8 cellular contexts compared by ENCODE assay signal in genomic region chr5:59007460-59008063, GRCh38.
DNase-seq lines count a peak whose midpoint lies in the region; ATAC-seq and TF ChIP-seq lines count a peak whose summit lies in the region.

No MANE protein-coding gene starts in this region.

- H3K9me3 Mint-ChIP-seq in activated CD4-positive, alpha-beta T cell treated with anti-CD3 and anti-CD28 coated beads, Interleukin-2, amount 10 ng/mL, durations not matched to agents 24 days and 14 days: peaks cover 4% of the 10 kb centered on the region

- TF ChIP-seq CTCF in parathyroid adenoma (IDR thresholded peaks at IDR 0.05) (peak; percentile 47), mucosa of descending colon (IDR thresholded peaks at IDR 0.05) (no peak)

- intact Hi-C loops in mucosa of descending colon (cut with DNase I, micrococcal nuclease): no loop called here
- intact Hi-C loops in activated CD4-positive, alpha-beta T cell treated with anti-CD3 and anti-CD28 coated beads, Interleukin-2, amount 10 ng/mL, durations not matched to agents 24 days and 14 days (cut with micrococcal nuclease): loop anchor here (1.0 to 5.0 kb wide), 4 partner anchors 15 to 135 kb away; no protein-coding TSS in a partner anchor

- H3K4me1 Mint-ChIP-seq in activated CD4-positive, alpha-beta T cell treated with anti-CD3 and anti-CD28 coated beads, Interleukin-2, amount 10 ng/mL, durations not matched to agents 24 days and 14 days: peaks cover 55% of the 10 kb centered on the region

- no peaks in the 10 kb centered on the region for H3K36me3 ChIP-seq in parathyroid adenoma (ENCODE audit: control insufficient read depth, insufficient read depth, low read length)
- H3K36me3 ChIP-seq in mucosa of descending colon (ENCODE audit: low read depth): no peaks in the 10 kb centered on the region

- peaks cover 33% of the 10 kb centered on the region for H3K36me3 Mint-ChIP-seq in activated CD4-positive, alpha-beta T cell treated with anti-CD3 and anti-CD28 coated beads, Interleukin-2, amount 10 ng/mL, durations not matched to agents 24 days and 14 days (ENCODE audit: low read depth)

- no peak overlapping the region for H3K9ac ChIP-seq in parathyroid adenoma

- no peaks in the 10 kb centered on the region for H3K27me3 Mint-ChIP-seq in activated CD4-positive, alpha-beta T cell treated with anti-CD3 and anti-CD28 coated beads, Interleukin-2, amount 10 ng/mL, durations not matched to agents 24 days and 14 days

- H3K4me1 ChIP-seq in parathyroid adenoma (no peaks in the 10 kb centered on the region), mucosa of descending colon (ENCODE audit: low read depth) (no peaks in the 10 kb centered on the region)

- no peaks in the 10 kb centered on the region for H3K79me2 ChIP-seq in parathyroid adenoma

- H3K9me3 ChIP-seq in parathyroid adenoma (ENCODE audit: control insufficient read depth, low read length) (no peaks in the 10 kb centered on the region), mucosa of descending colon (peaks cover 2% of the 10 kb centered on the region)

- H3K27ac ChIP-seq in parathyroid adenoma: no peak overlapping the region

- peak; percentile 45 for DNase-seq in DMS 273 (lab: John Stamatoyannopoulos, UW; ENCODE audit: unreplicated experiment)
- no peak for DNase-seq in DMS 273 treated with DMSO at 0.1 percent for 48 hours (lab: John Stamatoyannopoulos, UW)
- DNase-seq in NCI-H1105 (lab: John Stamatoyannopoulos, UW): peak; percentile 8
- DNase-seq in dedifferentiated amniotic fluid mesenchymal stem cell (ENCODE audit: extremely low spot score): peak; percentile 48
- DNase-seq in mucosa of descending colon: no peak
- DNase-seq in activated CD4-positive, alpha-beta T cell treated with anti-CD3 and anti-CD28 coated beads, Interleukin-2, amount 10 ng/mL, durations not matched to agents 24 days and 14 days: no peak
- no peak for DNase-seq in activated CD4-positive, alpha-beta T cell treated with anti-CD3 and anti-CD28 coated beads, Interleukin-2, amount 50 U/mL, for 1 hour

- H3K4me3 Mint-ChIP-seq in activated CD4-positive, alpha-beta T cell treated with anti-CD3 and anti-CD28 coated beads, Interleukin-2, amount 10 ng/mL, durations not matched to agents 24 days and 14 days: no peak overlapping the region

- H3K27ac Mint-ChIP-seq in activated CD4-positive, alpha-beta T cell treated with anti-CD3 and anti-CD28 coated beads, Interleukin-2, amount 10 ng/mL, durations not matched to agents 24 days and 14 days: no peak overlapping the region

- no peaks in the 10 kb centered on the region for H3K27me3 ChIP-seq in parathyroid adenoma (ENCODE audit: control insufficient read depth, insufficient read depth, low read length)

- H3K4me2 ChIP-seq in parathyroid adenoma (ENCODE audit: low read length): no peak overlapping the region

- H3K4me3 ChIP-seq in parathyroid adenoma (ENCODE audit: low read depth, low read length): no peak overlapping the region
- H3K4me3 ChIP-seq in mucosa of descending colon: no peak overlapping the region

- no peak for ATAC-seq in mucosa of descending colon

- H2AFZ ChIP-seq in parathyroid adenoma: no peak overlapping the region

Comparison
In these comparisons a context has a peak if more than half of its experiments do, and no peak if none do; other contexts are left out.
1. DNase-seq: peak in DMS 273 (single experiment), NCI-H1105 (single experiment) and dedifferentiated amniotic fluid mesenchymal stem cell (single experiment); none in DMS 273 treated with DMSO at 0.1 percent for 48 hours (single experiment), mucosa of descending colon (0 of 3), activated CD4-positive, alpha-beta T cell treated with anti-CD3 and anti-CD28 coated beads, Interleukin-2, amount 10 ng/mL, durations not matched to agents 24 days and 14 days (single experiment) and activated CD4-positive, alpha-beta T cell treated with anti-CD3 and anti-CD28 coated beads, Interleukin-2, amount 50 U/mL, for 1 hour (single experiment).